Comparison of ENCODE assay signal across 3 cellular contexts in genomic region chr11:134284349-134284748, GRCh38. TPM values are rescaled to one million over a fixed set of nuclear protein-coding genes. Genes with fewer than 3 reads are reported as not detected.
"Had no signal": no experiment of that assay in that cellular context is flagged by ENCODE, and none has a peak within 500 bp of the region (broad histone marks: within the 10 kb centered on the region; RNA-seq: fewer than 3 reads in every experiment).

No MANE protein-coding gene starts in this region.

RNA-seq across cellular contexts. Expression of gene GLB1L3, which starts 8.2 kb away (rescaled TPM):
- total RNA-seq: HepG2, HT-29, IMR-90 had no signal
